ENCODE assay signal across 23 cellular contexts in the genomic region with DNA sequence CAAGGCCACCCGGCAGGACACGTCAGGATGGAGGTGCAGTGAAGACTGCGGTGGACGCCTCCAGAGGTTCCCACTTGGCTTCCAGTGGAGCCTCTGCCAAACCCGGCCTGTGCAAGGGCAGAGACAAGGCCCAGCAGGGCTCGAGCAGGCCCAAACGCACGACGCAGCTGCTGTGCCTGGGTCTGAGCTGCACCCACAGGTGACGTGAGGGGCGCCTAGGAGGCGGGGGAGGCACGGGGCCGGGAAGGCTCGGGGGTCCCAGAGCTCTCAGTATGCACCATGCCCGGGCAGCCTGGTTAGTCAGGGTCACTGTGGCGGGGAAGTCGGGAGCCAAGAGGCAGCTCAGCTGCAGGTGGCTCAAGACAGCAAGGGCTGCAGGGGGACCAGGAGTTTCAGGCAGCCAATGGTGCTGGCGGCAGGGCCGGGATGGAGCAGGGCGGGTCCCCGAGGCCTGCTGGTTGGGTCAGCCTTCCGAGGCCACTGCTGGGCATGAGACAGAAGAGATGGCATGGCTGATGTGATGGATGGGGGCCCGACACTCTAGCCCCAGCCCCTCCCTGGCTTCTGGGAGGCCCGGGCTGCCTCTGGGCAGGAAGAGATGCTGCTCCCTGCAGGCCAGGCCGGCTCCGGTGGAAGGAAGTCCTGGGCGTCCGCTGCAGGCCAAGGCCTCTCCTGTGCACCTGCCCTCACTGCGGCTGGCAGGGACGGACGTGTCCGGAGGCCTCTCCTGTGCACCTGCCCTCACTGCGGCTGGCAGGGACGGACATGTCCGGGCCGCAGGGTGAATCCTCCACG.
"Had no signal": no experiment of that assay in that cellular context is flagged by ENCODE, and none has a peak within 500 bp of the region (broad histone marks: within the 10 kb centered on the region; RNA-seq: fewer than 3 reads in every experiment).

No MANE protein-coding gene starts in this region.

- H3K4me3 ChIP-seq: left lung, lung, psoas muscle, skin epidermis, tibial nerve, uterus had no signal

- H3K27me3 ChIP-seq: tibial nerve, uterus had no signal

- H3K36me3 ChIP-seq: left lung, tibial nerve, uterus had no signal

- H3K36me3 Mint-ChIP-seq: mesothelial cell of epicardium; naive B cell; natural killer cell; stimulated activated naive B cell treated with anti-CD40 and anti-IgM and Interleukin-4, amounts not matched to agents 10 μg/mL and 1 μg/mL and 100 μg/mL, for 72 hours; type B pancreatic cell had no signal

- H3K9me3 ChIP-seq: left lung, psoas muscle, tibial nerve, uterus had no signal

- DNase-seq: hippocampal formation; kidney glomerular epithelial cell; left colon; mesendoderm; naive B cell; natural killer cell; occipital lobe; psoas muscle; stimulated activated CD4-positive, alpha-beta T cell treated with anti-CD3 and anti-CD28 coated beads, Interleukin-12 subunit alpha, Interleukin-12 subunit beta, amount 100 ng/mL, for 4 hours; stimulated activated CD4-positive, alpha-beta T cell treated with anti-CD3 and anti-CD28 coated beads, Interleukin-15, amount 100 ng/mL, for 24 hours; stimulated activated CD4-positive, alpha-beta T cell treated with anti-CD3 and anti-CD28 coated beads, Interleukin-2, amount 100 ng/mL, for 24 hours; stimulated activated CD4-positive, alpha-beta T cell treated with anti-CD3 and anti-CD28 coated beads, Interleukin-4, amount 100 ng/mL, for 1 hour; stimulated activated naive B cell treated with anti-CD40 and anti-IgM and Interleukin-4, amounts not matched to agents 10 μg/mL and 1 μg/mL and 100 μg/mL, for 72 hours; substantia nigra; uterus had no signal

- H3K27me3 Mint-ChIP-seq: type B pancreatic cell had no signal

- H3K27ac ChIP-seq: parathyroid adenoma, psoas muscle, tibial nerve, uterus had no signal

- ATAC-seq: left colon; left lung; natural killer cell; psoas muscle; stimulated activated naive B cell treated with anti-CD40 and anti-IgM and Interleukin-4, amounts not matched to agents 10 μg/mL and 1 μg/mL and 100 μg/mL, for 72 hours had no signal

- H3K4me1 Mint-ChIP-seq: mesothelial cell of epicardium, natural killer cell had no signal

- H3K4me1 ChIP-seq: parathyroid adenoma, psoas muscle, tibial nerve, uterus had no signal

- H3K4me3 Mint-ChIP-seq: mesothelial cell of epicardium; naive B cell; natural killer cell; stimulated activated naive B cell treated with anti-CD40 and anti-IgM and Interleukin-4, amounts not matched to agents 10 μg/mL and 1 μg/mL and 100 μg/mL, for 72 hours; stimulated activated naive CD8-positive, alpha-beta T cell treated with anti-CD3 and anti-CD28 coated beads, Interleukin-15, Interleukin-2, amounts not matched to agents 100 ng/mL and 50 ng/mL, for 24 hours; type B pancreatic cell had no signal

- H3K27ac Mint-ChIP-seq: mesothelial cell of epicardium; natural killer cell; stimulated activated naive B cell treated with anti-CD40 and anti-IgM and Interleukin-4, amounts not matched to agents 10 μg/mL and 1 μg/mL and 100 μg/mL, for 72 hours; stimulated activated naive CD8-positive, alpha-beta T cell treated with anti-CD3 and anti-CD28 coated beads, Interleukin-15, Interleukin-2, amounts not matched to agents 100 ng/mL and 50 ng/mL, for 24 hours; type B pancreatic cell had no signal

- H3K9me3 Mint-ChIP-seq: mesothelial cell of epicardium; naive B cell; natural killer cell; stimulated activated naive B cell treated with anti-CD40 and anti-IgM and Interleukin-4, amounts not matched to agents 10 μg/mL and 1 μg/mL and 100 μg/mL, for 72 hours; stimulated activated naive CD8-positive, alpha-beta T cell treated with anti-CD3 and anti-CD28 coated beads, Interleukin-15, Interleukin-2, amounts not matched to agents 100 ng/mL and 50 ng/mL, for 24 hours; type B pancreatic cell had no signal
